Comparison of ENCODE assay signal across 9 cellular contexts in genomic region chr1:52825868-52826267, GRCh38. TPM values are rescaled to one million over a fixed set of nuclear protein-coding genes. Genes with fewer than 3 reads are reported as not detected.
A peak's percentile ranks its signal among the peaks of the same experiment; 100 is the strongest.
DNase-seq lines count a peak whose midpoint lies in the region; ATAC-seq and TF ChIP-seq lines count a peak whose summit lies in the region.
"Had no signal": no experiment of that assay in that cellular context is flagged by ENCODE, and none has a peak within 500 bp of the region (broad histone marks: within the 10 kb centered on the region; RNA-seq: fewer than 3 reads in every experiment).

No MANE protein-coding gene starts in this region.

- no peak overlapping the region for H3K4me3 ChIP-seq in choroid plexus epithelial cell (ENCODE audit: low read depth, low read length)
- no peak overlapping the region for H3K4me3 ChIP-seq in body of pancreas

- DNase-seq in CD1c-positive myeloid dendritic cell (ENCODE audit: extremely low spot score) (peak; percentile 3), GM13977 (ENCODE audit: low spot score) (peak; percentile 20), NCI-H748 (lab: John Stamatoyannopoulos, UW; ENCODE audit: unreplicated experiment) (peak; percentile 9), choroid plexus epithelial cell (ENCODE audit: low read depth) (peak; percentile 30), NCI-H1417 treated with DMSO at 0.1 percent for 48 hours (lab: John Stamatoyannopoulos, UW) (no peak), body of pancreas (no peak), OCI-M2 (lab: John Stamatoyannopoulos, UW; ENCODE audit: unreplicated experiment) (no peak), mucosa of gallbladder (ENCODE audit: low spot score) (no peak)
- DNase-seq: effector CD4-positive, alpha-beta T cell had no signal

- H3K4me1 ChIP-seq in body of pancreas, result no peaks in the 10 kb centered on the region

- intact Hi-C loops in body of pancreas (cut with DNase I), result no loop called here

- peak; percentile 30 for TF ChIP-seq CTCF in GM13977 (IDR thresholded peaks at IDR 0.05; ENCODE audit: extremely low read depth, insufficient read depth, missing control alignments)
- TF ChIP-seq CTCF in choroid plexus epithelial cell (conservative IDR thresholded peaks at IDR 0.05; ENCODE audit: low read depth, low read length), result peak; percentile 36
- no peak for TF ChIP-seq CTCF in body of pancreas (IDR thresholded peaks at IDR 0.05)

- peaks cover 0 to 4% of the 10 kb centered on the region in 2 donors for H3K36me3 ChIP-seq in body of pancreas (replicated peaks in 1 of 2; ENCODE audit: insufficient read depth in 1 of 2, low read depth in 2 of 2)

- no peak overlapping the region for H3K27ac ChIP-seq in body of pancreas

- no peaks in the 10 kb centered on the region for H3K9me3 ChIP-seq in body of pancreas

- 22 to 31% methylated on average over 1 of the region's 1 CpG for WGBS in body of pancreas, 2 donors

- no peak for ATAC-seq in body of pancreas

- H3K27me3 ChIP-seq in body of pancreas, result no peaks in the 10 kb centered on the region

- no peak for TF ChIP-seq POLR2A in body of pancreas (IDR thresholded peaks at IDR 0.05)

- in situ Hi-C loops in GM13977 (cut with MboI; ENCODE audit: low pct_unique_long_range_greater_than_20kb, low sequenced_read_pairs, unreplicated experiment), result no loop called here

RNA-seq across cellular contexts. Expression of gene ZYG11A, which starts 16.7 kb away (rescaled TPM):
- total RNA-seq in body of pancreas (not detected), mucosa of gallbladder (0.09 TPM)

Comparison
In these comparisons a context has a peak if more than half of its experiments do, and no peak if none do; other contexts are left out.
1. DNase-seq: peak in CD1c-positive myeloid dendritic cell (single experiment), GM13977 (single experiment), NCI-H748 (single experiment) and choroid plexus epithelial cell (single experiment); none in NCI-H1417 treated with DMSO at 0.1 percent for 48 hours (single experiment), body of pancreas (0 of 4), OCI-M2 (single experiment) and mucosa of gallbladder (single experiment).
2. CTCF ChIP-seq: peak in GM13977 (single experiment) and choroid plexus epithelial cell (single experiment); none in body of pancreas (0 of 7).